ENCODE assay signal across 20 cellular contexts in genomic region chr5:10645146-10645545, GRCh38.
DNase-seq lines count a peak whose midpoint lies in the region; ATAC-seq, FAIRE-seq and TF ChIP-seq lines count a peak whose summit lies in the region.
"Had no signal": no experiment of that assay in that cellular context is flagged by ENCODE, and none has a peak within 500 bp of the region (broad histone marks: within the 10 kb centered on the region; RNA-seq: fewer than 3 reads in every experiment).

No MANE protein-coding gene starts in this region.

- no peaks in the 10 kb centered on the region for H3K9me1 ChIP-seq in endothelial cell of umbilical vein (replicated peaks; ENCODE audit: control insufficient read depth, extremely low read depth, insufficient read depth, low read length)

- intact Hi-C loops in endothelial cell of umbilical vein (cut with micrococcal nuclease) (no loop called here), sigmoid colon (cut with DNase I) (no loop called here), esophagus squamous epithelium (cut with DNase I) (no loop called here)

- POLR2A ChIA-PET in endothelial cell of umbilical vein (lab: Charles Lee), result interaction anchor here (0.7 kb wide), 1 partner anchor 103 kb away, joined by 6 read pairs; no protein-coding TSS in a partner anchor

- dilution Hi-C loops in endothelial cell of umbilical vein (cut with MboI; ENCODE audit: extremely low pct_ligation_motif_present, low sequenced_read_pairs), result no loop called here

- no peak for TF ChIP-seq POLR2A in endothelial cell of umbilical vein (IDR thresholded peaks at IDR 0.05; ENCODE audit: low read depth, low read length)
- no peak for TF ChIP-seq POLR2A in sigmoid colon (IDR thresholded peaks at IDR 0.05)
- no peak for TF ChIP-seq POLR2A in esophagus squamous epithelium (IDR thresholded peaks at IDR 0.05)

- H2AFZ ChIP-seq in endothelial cell of umbilical vein (ENCODE audit: low read depth, low read length), result no peak overlapping the region

- H3K9ac ChIP-seq in BLaER1 treated with 17β-estradiol and CSF1 and Interleukin-3, amounts not matched to agents 10 nM and 100 nM, result no peak overlapping the region
- no peak overlapping the region for H3K9ac ChIP-seq in endothelial cell of umbilical vein (replicated peaks; ENCODE audit: extremely low read depth, insufficient read depth, low read length)

- ATAC-seq in HG02885 (IDR thresholded peaks at IDR 0.05; ENCODE audit: poor library complexity, unreplicated experiment), result peak; percentile 54
- ATAC-seq: gastroesophageal sphincter, mucosa of descending colon, sciatic nerve had no signal

- FAIRE-seq in endothelial cell of umbilical vein (lab: Jason Lieb, UNC), result peak; percentile 46
- FAIRE-seq: D721Med had no signal

- peak overlapping the region; percentile 20 to 70 (median 60) for H3K4me2 ChIP-seq in BLaER1 treated with 17β-estradiol and CSF1 and Interleukin-3, amounts not matched to agents 10 nM and 100 nM
- no peak overlapping the region for H3K4me2 ChIP-seq in endothelial cell of umbilical vein (ENCODE audit: insufficient read depth, low read length)

- TF ChIP-seq CTCF in endothelial cell of umbilical vein (IDR thresholded peaks at IDR 0.05; ENCODE audit: extremely low read depth in 1 of 2, insufficient read depth in 1 of 2, low read depth in 1 of 2, low read length in 2 of 2) (no peak), sigmoid colon (IDR thresholded peaks at IDR 0.05) (no peak), esophagus squamous epithelium (IDR thresholded peaks at IDR 0.05) (no peak)

- CTCF ChIA-PET in endothelial cell of umbilical vein (lab: Charles Lee), result interaction anchor here (1.0 to 1.7 kb wide), 4 partner anchors 10 to 192 kb away, joined by 3 to 5 read pairs (median 4); no protein-coding TSS in a partner anchor

- H3K36me3 ChIP-seq in BLaER1 treated with 17β-estradiol and CSF1 and Interleukin-3, amounts not matched to agents 10 nM and 100 nM, result peaks cover 0 to 91% (median 42%) of the 10 kb centered on the region in 11 experiments; a peak in 17 of 22 replicates
- H3K36me3 ChIP-seq in endothelial cell of umbilical vein (ENCODE audit: control insufficient read depth in 2 of 2, extremely low read depth in 1 of 2, insufficient read depth in 2 of 2, low read length in 2 of 2), result no peaks in the 10 kb centered on the region
- no peaks in the 10 kb centered on the region for H3K36me3 ChIP-seq in sigmoid colon
- H3K36me3 ChIP-seq in esophagus squamous epithelium, result peaks cover 0 to 8% (median 0%) of the 10 kb centered on the region in 3 donors
- H3K36me3 ChIP-seq: BE2C had no signal

- H3K4me3 ChIP-seq in BLaER1 treated with 17β-estradiol and CSF1 and Interleukin-3, amounts not matched to agents 10 nM and 100 nM, result no peak overlapping the region
- no peak overlapping the region for H3K4me3 ChIP-seq in endothelial cell of umbilical vein (replicated peaks in 1 of 3; ENCODE audit: insufficient read depth in 1 of 3, low read depth in 1 of 3, low read length in 3 of 3)
- H3K4me3 ChIP-seq in sigmoid colon, result no peak overlapping the region
- no peak overlapping the region for H3K4me3 ChIP-seq in esophagus squamous epithelium
- H3K4me3 ChIP-seq: gastroesophageal sphincter, mucosa of descending colon, tibial artery had no signal

- H3K9me3 ChIP-seq in BLaER1 treated with 17β-estradiol and CSF1 and Interleukin-3, amounts not matched to agents 10 nM and 100 nM (replicated peaks in 1 of 11), result peaks cover 0 to 26% (median 7%) of the 10 kb centered on the region in 11 experiments; a peak in 10 of 22 replicates
- no peaks in the 10 kb centered on the region for H3K9me3 ChIP-seq in endothelial cell of umbilical vein (replicated peaks; ENCODE audit: control insufficient read depth, insufficient read depth, low read length)
- no peaks in the 10 kb centered on the region for H3K9me3 ChIP-seq in sigmoid colon
- no peaks in the 10 kb centered on the region for H3K9me3 ChIP-seq in esophagus squamous epithelium
- H3K9me3 ChIP-seq: BE2C, gastroesophageal sphincter, mucosa of descending colon, tibial artery had no signal

- peak overlapping the region in 3 of 11 experiments; percentile 10 to 53 (median 18); a peak in 2 of 22 replicates for H3K27ac ChIP-seq in BLaER1 treated with 17β-estradiol and CSF1 and Interleukin-3, amounts not matched to agents 10 nM and 100 nM
- H3K27ac ChIP-seq in endothelial cell of umbilical vein (ENCODE audit: insufficient read depth, low read depth, low read length) (no peak overlapping the region), sigmoid colon (no peak overlapping the region), esophagus squamous epithelium (no peak overlapping the region)
- H3K27ac ChIP-seq: epithelial cell of prostate, gastroesophageal sphincter, tibial artery had no signal

- H3K4me1 ChIP-seq in BLaER1 treated with 17β-estradiol and CSF1 and Interleukin-3, amounts not matched to agents 10 nM and 100 nM, result peaks cover 20 to 39% (median 30%) of the 10 kb centered on the region in 10 experiments
- H3K4me1 ChIP-seq in endothelial cell of umbilical vein (ENCODE audit: control insufficient read depth, extremely low read depth, insufficient read depth, low read length) (peaks cover 3% of the 10 kb centered on the region), sigmoid colon (peaks cover 0 to 4% (median 0%) of the 10 kb centered on the region in 4 donors), esophagus squamous epithelium (no peaks in the 10 kb centered on the region)
- H3K4me1 ChIP-seq: BE2C, gastroesophageal sphincter, tibial artery had no signal

- no TSS peak for BruUV-seq in endothelial cell of umbilical vein (replicated peaks; lab: Mats Ljungman, UMichigan)

- H4K20me1 ChIP-seq in BLaER1 treated with 17β-estradiol and CSF1 and Interleukin-3, amounts not matched to agents 10 nM and 100 nM, result peaks cover 0 to 91% (median 8%) of the 10 kb centered on the region in 11 experiments; a peak in 8 of 22 replicates
- no peaks in the 10 kb centered on the region for H4K20me1 ChIP-seq in endothelial cell of umbilical vein (replicated peaks; ENCODE audit: control insufficient read depth, extremely low read depth, insufficient read depth, low read length)

- no peak for TF ChIP-seq EP300 in sigmoid colon (IDR thresholded peaks at IDR 0.05)

- WGBS in sigmoid colon, 2 donors, result 93 to 96% methylated on average over 3 of the region's 3 CpGs
- WGBS in esophagus squamous epithelium, 2 donors, result 83 to 90% methylated on average over 2 to 3 of the region's 3 CpGs

- DNase-seq in ELR (ENCODE audit: low read depth), result peak; percentile 28
- DNase-seq in endothelial cell of umbilical vein (ENCODE audit: low read depth, low spot score), result no peak
- DNase-seq in NCI-H2171 treated with DMSO at 0.1 percent for 48 hours (lab: John Stamatoyannopoulos, UW), result no peak
- no peak for DNase-seq in sigmoid colon
- DNase-seq in esophagus squamous epithelium (lab: John Stamatoyannopoulos, UW), result no peak
- DNase-seq: activated CD4-positive, alpha-beta T cell treated with anti-CD3 and anti-CD28 coated beads, Interleukin-2, amount 10 ng/mL, durations not matched to agents 7 days and 5 days; activated T-cell treated with anti-CD3 and anti-CD28 coated beads, Interleukin-2, amount 50 U/mL, for 4 hours; BE2C; mucosa of descending colon; MV-4-11; NCI-H2081; NCI-H524; SIG-M5; tibial artery had no signal

- no peaks in the 10 kb centered on the region for H3K27me3 ChIP-seq in BLaER1 treated with 17β-estradiol and CSF1 and Interleukin-3, amounts not matched to agents 10 nM and 100 nM
- no peaks in the 10 kb centered on the region for H3K27me3 ChIP-seq in endothelial cell of umbilical vein (ENCODE audit: control insufficient read depth in 2 of 2, insufficient read depth in 2 of 2, low read length in 2 of 2)
- peaks cover 7 to 22% (median 16%) of the 10 kb centered on the region in 3 donors for H3K27me3 ChIP-seq in sigmoid colon
- peaks cover 0 to 17% (median 0%) of the 10 kb centered on the region in 4 donors for H3K27me3 ChIP-seq in esophagus squamous epithelium
- H3K27me3 ChIP-seq: BE2C had no signal

- no peaks in the 10 kb centered on the region for H3K79me2 ChIP-seq in endothelial cell of umbilical vein (ENCODE audit: control insufficient read depth, insufficient read depth, low read length)

TF ChIP-seq in endothelial cell of umbilical vein, 7 proteins besides CTCF, POLR2A, EP300 and RAD21:
- no peak for TF ChIP-seq JUN (IDR thresholded peaks at IDR 0.05; ENCODE audit: borderline replicate concordance, insufficient read depth, insufficient read length, low read depth)
- TF ChIP-seq FOS (IDR thresholded peaks at IDR 0.05; ENCODE audit: borderline replicate concordance, insufficient read depth, low read length), result peak; percentile 18
